In the genomic region with DNA sequence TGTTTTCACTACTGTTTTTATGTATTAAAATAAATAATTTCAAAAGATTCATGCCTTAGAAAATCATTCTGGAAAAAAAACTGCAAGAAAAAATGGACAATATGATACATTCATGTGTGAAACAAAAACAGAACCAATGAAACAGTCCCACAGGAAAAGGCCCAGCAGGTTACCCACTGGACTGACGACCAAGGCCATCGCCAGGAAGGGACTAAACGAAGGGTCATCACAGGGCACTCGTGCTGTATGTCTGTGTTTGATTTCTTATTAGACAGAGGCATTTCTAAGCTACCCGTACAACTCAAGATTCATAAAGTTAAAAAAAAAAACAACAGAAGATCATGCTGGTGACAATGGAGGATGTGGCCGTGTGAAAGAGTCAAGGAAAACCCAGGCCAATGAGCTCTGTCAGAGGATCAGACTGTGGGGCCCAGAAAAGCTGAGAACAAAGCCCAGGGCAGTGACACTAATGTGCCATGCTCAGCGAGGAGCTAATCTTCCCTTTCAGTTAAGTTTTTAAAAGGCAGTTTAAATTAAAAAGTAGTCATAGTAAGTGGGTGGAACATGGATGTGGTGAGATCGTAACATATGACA, we compare ENCODE assay signal across 2 cellular contexts.
TF ChIP-seq lines count a peak whose summit lies in the region.

No MANE protein-coding gene starts in this region.

TF ChIP-seq in liver, 16 proteins besides CTCF, POLR2A, EP300 and RAD21:
- no peak for TF ChIP-seq GABPA (IDR thresholded peaks at IDR 0.05 in 1 of 2, conservative IDR thresholded peaks at IDR 0.05 in 1 of 2)
- no peak for TF ChIP-seq YY1 (IDR thresholded peaks at IDR 0.05)
- TF ChIP-seq, protein P1, sequence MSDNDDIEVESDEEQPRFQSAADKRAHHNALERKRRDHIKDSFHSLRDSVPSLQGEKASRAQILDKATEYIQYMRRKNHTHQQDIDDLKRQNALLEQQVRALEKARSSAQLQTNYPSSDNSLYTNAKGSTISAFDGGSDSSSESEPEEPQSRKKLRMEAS (IDR thresholded peaks at IDR 0.05) = no peak
- no peak for TF ChIP-seq HNF4G (IDR thresholded peaks at IDR 0.05)
- TF ChIP-seq, protein P2, sequence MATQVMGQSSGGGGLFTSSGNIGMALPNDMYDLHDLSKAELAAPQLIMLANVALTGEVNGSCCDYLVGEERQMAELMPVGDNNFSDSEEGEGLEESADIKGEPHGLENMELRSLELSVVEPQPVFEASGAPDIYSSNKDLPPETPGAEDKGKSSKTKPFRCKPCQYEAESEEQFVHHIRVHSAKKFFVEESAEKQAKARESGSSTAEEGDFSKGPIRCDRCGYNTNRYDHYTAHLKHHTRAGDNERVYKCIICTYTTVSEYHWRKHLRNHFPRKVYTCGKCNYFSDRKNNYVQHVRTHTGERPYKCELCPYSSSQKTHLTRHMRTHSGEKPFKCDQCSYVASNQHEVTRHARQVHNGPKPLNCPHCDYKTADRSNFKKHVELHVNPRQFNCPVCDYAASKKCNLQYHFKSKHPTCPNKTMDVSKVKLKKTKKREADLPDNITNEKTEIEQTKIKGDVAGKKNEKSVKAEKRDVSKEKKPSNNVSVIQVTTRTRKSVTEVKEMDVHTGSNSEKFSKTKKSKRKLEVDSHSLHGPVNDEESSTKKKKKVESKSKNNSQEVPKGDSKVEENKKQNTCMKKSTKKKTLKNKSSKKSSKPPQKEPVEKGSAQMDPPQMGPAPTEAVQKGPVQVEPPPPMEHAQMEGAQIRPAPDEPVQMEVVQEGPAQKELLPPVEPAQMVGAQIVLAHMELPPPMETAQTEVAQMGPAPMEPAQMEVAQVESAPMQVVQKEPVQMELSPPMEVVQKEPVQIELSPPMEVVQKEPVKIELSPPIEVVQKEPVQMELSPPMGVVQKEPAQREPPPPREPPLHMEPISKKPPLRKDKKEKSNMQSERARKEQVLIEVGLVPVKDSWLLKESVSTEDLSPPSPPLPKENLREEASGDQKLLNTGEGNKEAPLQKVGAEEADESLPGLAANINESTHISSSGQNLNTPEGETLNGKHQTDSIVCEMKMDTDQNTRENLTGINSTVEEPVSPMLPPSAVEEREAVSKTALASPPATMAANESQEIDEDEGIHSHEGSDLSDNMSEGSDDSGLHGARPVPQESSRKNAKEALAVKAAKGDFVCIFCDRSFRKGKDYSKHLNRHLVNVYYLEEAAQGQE (IDR thresholded peaks at IDR 0.05) = no peak
- TF ChIP-seq, protein P3, sequence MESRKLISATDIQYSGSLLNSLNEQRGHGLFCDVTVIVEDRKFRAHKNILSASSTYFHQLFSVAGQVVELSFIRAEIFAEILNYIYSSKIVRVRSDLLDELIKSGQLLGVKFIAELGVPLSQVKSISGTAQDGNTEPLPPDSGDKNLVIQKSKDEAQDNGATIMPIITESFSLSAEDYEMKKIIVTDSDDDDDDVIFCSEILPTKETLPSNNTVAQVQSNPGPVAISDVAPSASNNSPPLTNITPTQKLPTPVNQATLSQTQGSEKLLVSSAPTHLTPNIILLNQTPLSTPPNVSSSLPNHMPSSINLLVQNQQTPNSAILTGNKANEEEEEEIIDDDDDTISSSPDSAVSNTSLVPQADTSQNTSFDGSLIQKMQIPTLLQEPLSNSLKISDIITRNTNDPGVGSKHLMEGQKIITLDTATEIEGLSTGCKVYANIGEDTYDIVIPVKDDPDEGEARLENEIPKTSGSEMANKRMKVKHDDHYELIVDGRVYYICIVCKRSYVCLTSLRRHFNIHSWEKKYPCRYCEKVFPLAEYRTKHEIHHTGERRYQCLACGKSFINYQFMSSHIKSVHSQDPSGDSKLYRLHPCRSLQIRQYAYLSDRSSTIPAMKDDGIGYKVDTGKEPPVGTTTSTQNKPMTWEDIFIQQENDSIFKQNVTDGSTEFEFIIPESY (IDR thresholded peaks at IDR 0.05) = no peak
- no peak for TF ChIP-seq SP1 (IDR thresholded peaks at IDR 0.05)
- no peak for TF ChIP-seq HNF4A (conservative IDR thresholded peaks at IDR 0.05)
- no peak for TF ChIP-seq FOXA1 (IDR thresholded peaks at IDR 0.05)
- no peak for TF ChIP-seq JUND (IDR thresholded peaks at IDR 0.05)

TF ChIP-seq in HepG2, 621 proteins besides CTCF, POLR2A, EP300 and RAD21 (continued from another document):
- TF ChIP-seq ZNF329 (CRISPR knock-in tag; IDR thresholded peaks at IDR 0.05; ENCODE audit: low read depth) = no peak
- TF ChIP-seq GFI1 (CRISPR knock-in tag; IDR thresholded peaks at IDR 0.05; ENCODE audit: borderline replicate concordance) = no peak
- TF ChIP-seq MXD3 (CRISPR knock-in tag; IDR thresholded peaks at IDR 0.05) = no peak
- no peak for TF ChIP-seq ELF4 (CRISPR knock-in tag; IDR thresholded peaks at IDR 0.05; ENCODE audit: borderline replicate concordance)
- TF ChIP-seq ZNF737 (CRISPR knock-in tag; IDR thresholded peaks at IDR 0.05; ENCODE audit: borderline replicate concordance) = no peak
- TF ChIP-seq, protein P4, sequence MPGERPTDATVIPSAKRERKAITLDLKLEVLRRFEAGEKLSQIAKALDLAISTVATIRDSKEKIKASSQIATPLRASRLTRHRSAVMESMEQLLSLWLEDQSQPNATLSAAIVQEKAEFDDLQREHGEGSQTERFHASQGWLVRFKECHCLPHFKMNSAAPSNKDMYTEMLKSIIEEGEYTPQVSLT (CRISPR knock-in tag; IDR thresholded peaks at IDR 0.05; ENCODE audit: borderline replicate concordance, low read depth) = no peak
- no peak for TF ChIP-seq ZBTB7A (CRISPR knock-in tag; IDR thresholded peaks at IDR 0.05)
- TF ChIP-seq KDM4B (CRISPR knock-in tag; IDR thresholded peaks at IDR 0.05) = no peak
- TF ChIP-seq, protein P5, sequence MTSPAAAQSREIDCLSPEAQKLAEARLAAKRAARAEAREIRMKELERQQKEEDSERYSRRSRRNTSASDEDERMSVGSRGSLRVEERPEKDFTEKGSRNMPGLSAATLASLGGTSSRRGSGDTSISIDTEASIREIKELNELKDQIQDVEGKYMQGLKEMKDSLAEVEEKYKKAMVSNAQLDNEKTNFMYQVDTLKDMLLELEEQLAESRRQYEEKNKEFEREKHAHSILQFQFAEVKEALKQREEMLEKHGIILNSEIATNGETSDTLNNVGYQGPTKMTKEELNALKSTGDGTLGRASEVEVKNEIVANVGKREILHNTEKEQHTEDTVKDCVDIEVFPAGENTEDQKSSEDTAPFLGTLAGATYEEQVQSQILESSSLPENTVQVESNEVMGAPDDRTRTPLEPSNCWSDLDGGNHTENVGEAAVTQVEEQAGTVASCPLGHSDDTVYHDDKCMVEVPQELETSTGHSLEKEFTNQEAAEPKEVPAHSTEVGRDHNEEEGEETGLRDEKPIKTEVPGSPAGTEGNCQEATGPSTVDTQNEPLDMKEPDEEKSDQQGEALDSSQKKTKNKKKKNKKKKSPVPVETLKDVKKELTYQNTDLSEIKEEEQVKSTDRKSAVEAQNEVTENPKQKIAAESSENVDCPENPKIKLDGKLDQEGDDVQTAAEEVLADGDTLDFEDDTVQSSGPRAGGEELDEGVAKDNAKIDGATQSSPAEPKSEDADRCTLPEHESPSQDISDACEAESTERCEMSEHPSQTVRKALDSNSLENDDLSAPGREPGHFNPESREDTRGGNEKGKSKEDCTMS (CRISPR knock-in tag; conservative IDR thresholded peaks at IDR 0.05) = no peak
- TF ChIP-seq FOXK1 (CRISPR knock-in tag; IDR thresholded peaks at IDR 0.05; ENCODE audit: borderline replicate concordance, low read depth) = no peak
- no peak for TF ChIP-seq CENPT (CRISPR knock-in tag; IDR thresholded peaks at IDR 0.05; ENCODE audit: low read depth)
- TF ChIP-seq ZBTB3 (CRISPR knock-in tag; IDR thresholded peaks at IDR 0.05; ENCODE audit: borderline replicate concordance, low read depth) = no peak
- no peak for TF ChIP-seq CEBPZ (IDR thresholded peaks at IDR 0.05; ENCODE audit: low read length)
- TF ChIP-seq, protein P6, sequence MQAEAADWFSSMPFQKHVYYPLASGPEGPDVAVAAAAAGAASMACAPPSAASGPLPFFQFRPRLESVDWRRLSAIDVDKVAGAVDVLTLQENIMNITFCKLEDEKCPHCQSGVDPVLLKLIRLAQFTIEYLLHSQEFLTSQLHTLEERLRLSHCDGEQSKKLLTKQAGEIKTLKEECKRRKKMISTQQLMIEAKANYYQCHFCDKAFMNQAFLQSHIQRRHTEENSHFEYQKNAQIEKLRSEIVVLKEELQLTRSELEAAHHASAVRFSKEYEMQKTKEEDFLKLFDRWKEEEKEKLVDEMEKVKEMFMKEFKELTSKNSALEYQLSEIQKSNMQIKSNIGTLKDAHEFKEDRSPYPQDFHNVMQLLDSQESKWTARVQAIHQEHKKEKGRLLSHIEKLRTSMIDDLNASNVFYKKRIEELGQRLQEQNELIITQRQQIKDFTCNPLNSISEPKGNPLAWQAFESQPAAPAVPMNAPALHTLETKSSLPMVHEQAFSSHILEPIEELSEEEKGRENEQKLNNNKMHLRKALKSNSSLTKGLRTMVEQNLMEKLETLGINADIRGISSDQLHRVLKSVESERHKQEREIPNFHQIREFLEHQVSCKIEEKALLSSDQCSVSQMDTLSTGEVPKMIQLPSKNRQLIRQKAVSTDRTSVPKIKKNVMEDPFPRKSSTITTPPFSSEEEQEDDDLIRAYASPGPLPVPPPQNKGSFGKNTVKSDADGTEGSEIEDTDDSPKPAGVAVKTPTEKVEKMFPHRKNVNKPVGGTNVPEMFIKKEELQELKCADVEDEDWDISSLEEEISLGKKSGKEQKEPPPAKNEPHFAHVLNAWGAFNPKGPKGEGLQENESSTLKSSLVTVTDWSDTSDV (CRISPR knock-in tag; IDR thresholded peaks at IDR 0.05) = no peak
- TF ChIP-seq THAP9 (CRISPR knock-in tag; IDR thresholded peaks at IDR 0.05; ENCODE audit: borderline replicate concordance) = no peak
- TF ChIP-seq NR2F1 (CRISPR knock-in tag; IDR thresholded peaks at IDR 0.05) = no peak
